ENCODE assay signal across 13 cellular contexts in the genomic region with DNA sequence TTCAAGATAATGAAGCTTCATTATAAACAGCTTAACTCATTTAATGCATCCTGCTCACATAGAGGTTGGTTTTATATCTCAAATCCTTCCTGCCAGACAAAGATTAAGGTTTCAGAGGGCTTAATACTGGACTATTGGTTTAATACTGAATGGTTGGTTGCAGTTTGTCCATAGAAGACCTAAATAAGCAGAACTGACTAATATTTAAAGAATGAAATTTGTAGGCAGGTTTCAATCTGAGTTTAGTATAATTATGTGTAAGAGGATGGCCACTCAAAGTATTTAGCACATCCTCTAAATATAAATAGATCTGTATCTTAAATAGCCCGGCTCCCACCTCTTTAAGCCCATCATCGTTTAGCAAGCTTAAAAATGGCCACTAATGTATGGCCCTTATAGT.
DNase-seq lines count a peak whose midpoint lies in the region; ATAC-seq, FAIRE-seq and TF ChIP-seq lines count a peak whose summit lies in the region.
"Had no signal": no experiment of that assay in that cellular context is flagged by ENCODE, and none has a peak within 500 bp of the region (broad histone marks: within the 10 kb centered on the region; RNA-seq: fewer than 3 reads in every experiment).

No MANE protein-coding gene starts in this region.

- no peaks in the 10 kb centered on the region for H3K27me3 Mint-ChIP-seq in activated CD4-positive, alpha-beta memory T cell treated with anti-CD3 and anti-CD28 coated beads for 36 hours
- no peaks in the 10 kb centered on the region for H3K27me3 Mint-ChIP-seq in endothelial cell (ENCODE audit: unreplicated experiment)

- CTCF ChIA-PET in activated CD4-positive, alpha-beta memory T cell treated with anti-CD3 and anti-CD28 coated beads for 36 hours (lab: Charles Lee), result interaction anchor here (2.3 kb wide), 1 partner anchor 70 kb away, joined by 9 read pairs; no protein-coding TSS in a partner anchor

- peaks cover 17% of the 10 kb centered on the region for H3K4me1 Mint-ChIP-seq in activated CD4-positive, alpha-beta memory T cell treated with anti-CD3 and anti-CD28 coated beads for 36 hours (ENCODE audit: low read depth)
- H3K4me1 Mint-ChIP-seq in endothelial cell (ENCODE audit: unreplicated experiment), result peaks cover 30% of the 10 kb centered on the region

- H3K4me3 Mint-ChIP-seq in activated CD4-positive, alpha-beta memory T cell treated with anti-CD3 and anti-CD28 coated beads for 36 hours, result no peak overlapping the region
- H3K4me3 Mint-ChIP-seq in endothelial cell (ENCODE audit: unreplicated experiment), result no peak overlapping the region

- TF ChIP-seq CTCF in endothelial cell (IDR thresholded peaks at IDR 0.05; ENCODE audit: unreplicated experiment), result no peak

- H3K9me3 Mint-ChIP-seq in activated CD4-positive, alpha-beta memory T cell treated with anti-CD3 and anti-CD28 coated beads for 36 hours, result no peaks in the 10 kb centered on the region
- H3K9me3 Mint-ChIP-seq in endothelial cell (ENCODE audit: unreplicated experiment), result no peaks in the 10 kb centered on the region

- ATAC-seq in GM19452 (IDR thresholded peaks at IDR 0.05; ENCODE audit: unreplicated experiment), result peak; percentile 64
- peak; percentile 83 for ATAC-seq in HG02852 (IDR thresholded peaks at IDR 0.05; ENCODE audit: unreplicated experiment)
- ATAC-seq in HG03571 (IDR thresholded peaks at IDR 0.05; ENCODE audit: unreplicated experiment), result peak; percentile 79

- peak; percentile 52 for DNase-seq in ELR (ENCODE audit: low read depth)
- DNase-seq in activated CD4-positive, alpha-beta memory T cell treated with anti-CD3 and anti-CD28 coated beads for 36 hours, result no peak
- DNase-seq in activated T-cell treated with anti-CD3 and anti-CD28 coated beads, Interleukin-2, amount 50 U/mL, for 1 hour, result no peak
- DNase-seq in endothelial cell (ENCODE audit: low spot score), result no peak
- no peak for DNase-seq in GM19239 (ENCODE audit: insufficient read length, low spot score)
- DNase-seq: ACHN; central memory CD4-positive, alpha-beta T cell; DMS53; NCI-H526; SK-N-SH had no signal

- intact Hi-C loops in activated CD4-positive, alpha-beta memory T cell treated with anti-CD3 and anti-CD28 coated beads for 36 hours (cut with micrococcal nuclease), result loop anchor here (5.0 kb wide), 1 partner anchor 348 kb away; the partner anchor contains the start of gene PTPN4

- FAIRE-seq in GM19239 (lab: Jason Lieb, UNC), result no peak

- H3K36me3 Mint-ChIP-seq in activated CD4-positive, alpha-beta memory T cell treated with anti-CD3 and anti-CD28 coated beads for 36 hours, result peaks cover 10% of the 10 kb centered on the region
- H3K36me3 Mint-ChIP-seq in endothelial cell (ENCODE audit: low read depth, unreplicated experiment), result peaks cover 18% of the 10 kb centered on the region

- H3K27ac Mint-ChIP-seq in activated CD4-positive, alpha-beta memory T cell treated with anti-CD3 and anti-CD28 coated beads for 36 hours, result no peak overlapping the region
- H3K27ac Mint-ChIP-seq in endothelial cell (ENCODE audit: unreplicated experiment), result no peak overlapping the region

- POLR2A ChIA-PET in activated CD4-positive, alpha-beta memory T cell treated with anti-CD3 and anti-CD28 coated beads for 36 hours (lab: Charles Lee), result no interaction called here
